16 cellular contexts compared by ENCODE assay signal in genomic region chr6:157226761-157227160, GRCh38.
DNase-seq lines count a peak whose midpoint lies in the region; ATAC-seq and TF ChIP-seq lines count a peak whose summit lies in the region.
"Had no signal": no experiment of that assay in that cellular context is flagged by ENCODE, and none has a peak within 500 bp of the region (broad histone marks: within the 10 kb centered on the region; RNA-seq: fewer than 3 reads in every experiment).

No MANE protein-coding gene starts in this region.

- H3K79me2 ChIP-seq in GM23338 (replicated peaks; ENCODE audit: insufficient read depth), result no peaks in the 10 kb centered on the region

- WGBS in psoas muscle, 3 donors, result 36 to 53% (median 38%) methylated on average over 4 of the region's 4 CpGs

- no peak overlapping the region for H2AFZ ChIP-seq in GM23338

- CTCF ChIA-PET in WTC11 (lab: Charles Lee) (interaction anchor here (0.6 to 1.9 kb wide), 6 partner anchors 9 to 88 kb away, joined by 3 to 15 read pairs (median 3); no protein-coding TSS in a partner anchor), A673 (lab: Charles Lee) (no interaction called here)
- CTCF ChIA-PET in CD8-positive, alpha-beta T cell (lab: Charles Lee), result no interaction called here

- H3K9me3 ChIP-seq in psoas muscle, result no peaks in the 10 kb centered on the region
- no peaks in the 10 kb centered on the region for H3K9me3 ChIP-seq in A673 (ENCODE audit: low read depth, low read length, poor library complexity, severe bottlenecking)
- H3K9me3 ChIP-seq in CD8-positive, alpha-beta T cell (ENCODE audit: low read length), result no peaks in the 10 kb centered on the region
- H3K9me3 ChIP-seq: body of pancreas, right lobe of liver had no signal

- H3K36me3 ChIP-seq in GM23338 (ENCODE audit: insufficient read depth) (no peaks in the 10 kb centered on the region), psoas muscle (ENCODE audit: insufficient read depth in 1 of 2, low read depth in 1 of 2) (no peaks in the 10 kb centered on the region), A673 (ENCODE audit: insufficient read depth, low read length, poor library complexity, severe bottlenecking) (no peaks in the 10 kb centered on the region)
- H3K36me3 ChIP-seq in CD8-positive, alpha-beta T cell (ENCODE audit: insufficient read depth, low read length), result no peaks in the 10 kb centered on the region
- H3K36me3 ChIP-seq: right lobe of liver had no signal

- H3K27me3 Mint-ChIP-seq in GM23338 (ENCODE audit: insufficient read depth, low read depth, poor library complexity) (peaks cover 28% of the 10 kb centered on the region), WTC11 (ENCODE audit: low read depth) (peaks cover 4% of the 10 kb centered on the region; the same call in 1 of the 2 replicates)
- peaks cover 10% of the 10 kb centered on the region for H3K27me3 Mint-ChIP-seq in CD8-positive, alpha-beta T cell (ENCODE audit: low read depth)
- H3K27me3 Mint-ChIP-seq: activated T-helper 17 cell treated with anti-CD3 and anti-CD28 coated beads, Interleukin-2, amount 50 U/mL, for 72 hours had no signal

- H3K27me3 ChIP-seq in GM23338 (ENCODE audit: insufficient read depth) (no peaks in the 10 kb centered on the region), psoas muscle (ENCODE audit: insufficient read depth in 3 of 3, low read length in 2 of 3) (no peaks in the 10 kb centered on the region), A673 (replicated peaks; ENCODE audit: insufficient read depth, low read depth, low read length, poor library complexity) (no peaks in the 10 kb centered on the region)
- H3K27me3 ChIP-seq in CD8-positive, alpha-beta T cell (ENCODE audit: insufficient read depth, low read length), result no peaks in the 10 kb centered on the region
- H3K27me3 ChIP-seq: body of pancreas, right lobe of liver had no signal

- intact Hi-C loops in psoas muscle (cut with DNase I), result no loop called here
- intact Hi-C loops in A673 (cut with micrococcal nuclease; ENCODE audit: unreplicated experiment), result no loop called here
- intact Hi-C loops in CD8-positive, alpha-beta T cell (cut with DNase I, micrococcal nuclease), result no loop called here

- no TSS peak for BruUV-seq in A673 (replicated peaks; lab: Mats Ljungman, UMichigan)

- no peaks in the 10 kb centered on the region for H4K20me1 ChIP-seq in GM23338 (replicated peaks; ENCODE audit: insufficient read depth)

- H3K9me3 Mint-ChIP-seq in GM23338, result no peaks in the 10 kb centered on the region
- H3K9me3 Mint-ChIP-seq in WTC11, result no peaks in the 10 kb centered on the region
- no peaks in the 10 kb centered on the region for H3K9me3 Mint-ChIP-seq in CD8-positive, alpha-beta T cell
- H3K9me3 Mint-ChIP-seq: activated T-helper 17 cell treated with anti-CD3 and anti-CD28 coated beads, Interleukin-2, amount 50 U/mL, for 72 hours; natural killer cell had no signal

- H3K27ac Mint-ChIP-seq in GM23338 (no peak overlapping the region), WTC11 (peak overlapping the region; percentile 44; the same call in 1 of the 2 replicates)
- H3K27ac Mint-ChIP-seq in CD8-positive, alpha-beta T cell, result no peak overlapping the region
- H3K27ac Mint-ChIP-seq: activated T-helper 17 cell treated with anti-CD3 and anti-CD28 coated beads, Interleukin-2, amount 50 U/mL, for 72 hours; natural killer cell had no signal

- no peaks in the 10 kb centered on the region for H3K9me2 ChIP-seq in GM23338 (ENCODE audit: insufficient read depth)

- DNase-seq in GM23338 (ENCODE audit: low spot score) (no peak), WTC11 (ENCODE audit: low spot score) (no peak), fibroblast of villous mesenchyme (ENCODE audit: low read depth) (peak; percentile 61), psoas muscle (no peak), A673 (ENCODE audit: low spot score) (no peak), RKO (ENCODE audit: low spot score) (no peak)
- DNase-seq in CD8-positive, alpha-beta T cell, result no peak
- DNase-seq: natural killer cell; NCI-H1048; NCI-H2171; right lobe of liver; SHP77; stimulated activated CD4-positive, alpha-beta T cell treated with anti-CD3 and anti-CD28 coated beads, Interleukin-4, amount 100 ng/mL, for 24 hours had no signal

- H3K4me1 ChIP-seq in GM23338 (ENCODE audit: insufficient read depth) (0 out of 2 replicates have a peak, but pooled peaks cover 3% of the 10 kb centered on the region), psoas muscle (peaks cover 21% of the 10 kb centered on the region), A673 (ENCODE audit: insufficient read depth, low read length, poor library complexity, severe bottlenecking) (no peaks in the 10 kb centered on the region)
- H3K4me1 ChIP-seq in CD8-positive, alpha-beta T cell (ENCODE audit: insufficient read depth, low read length), result peaks cover 31% of the 10 kb centered on the region
- H3K4me1 ChIP-seq: right lobe of liver had no signal

- no peaks in the 10 kb centered on the region for H3K36me3 Mint-ChIP-seq in GM23338 (ENCODE audit: low read depth)
- H3K36me3 Mint-ChIP-seq in WTC11, result no peaks in the 10 kb centered on the region
- no peaks in the 10 kb centered on the region for H3K36me3 Mint-ChIP-seq in CD8-positive, alpha-beta T cell
- H3K36me3 Mint-ChIP-seq: natural killer cell had no signal

- TF ChIP-seq CTCF in GM23338 (conservative IDR thresholded peaks at IDR 0.05; ENCODE audit: low read depth in 2 of 2) (no peak), WTC11 (IDR thresholded peaks at IDR 0.05) (no peak), fibroblast of villous mesenchyme (IDR thresholded peaks at IDR 0.05; ENCODE audit: insufficient read depth, low read depth, low read length) (no peak), psoas muscle (IDR thresholded peaks at IDR 0.05) (no peak), A673 (conservative IDR thresholded peaks at IDR 0.05; ENCODE audit: low read depth, low read length) (no peak)
- no peak for TF ChIP-seq CTCF in CD8-positive, alpha-beta T cell (IDR thresholded peaks at IDR 0.05)

- H3K4me2 ChIP-seq in GM23338, result no peak overlapping the region

- peaks cover 18% of the 10 kb centered on the region; the same call in 1 of the 2 replicates for H3F3A ChIP-seq in GM23338 (replicated peaks; ENCODE audit: low read depth)

- POLR2A ChIA-PET in WTC11 (lab: Charles Lee) (no interaction called here), A673 (lab: Charles Lee; ENCODE audit: low non-redundant PET) (no interaction called here)
- POLR2A ChIA-PET in CD8-positive, alpha-beta T cell (lab: Charles Lee), result no interaction called here

- H3K4me3 Mint-ChIP-seq in GM23338 (no peak overlapping the region), WTC11 (no peak overlapping the region)
- no peak overlapping the region for H3K4me3 Mint-ChIP-seq in CD8-positive, alpha-beta T cell
- H3K4me3 Mint-ChIP-seq: activated T-helper 17 cell treated with anti-CD3 and anti-CD28 coated beads, Interleukin-2, amount 50 U/mL, for 72 hours; natural killer cell had no signal

- peaks cover 34% of the 10 kb centered on the region for H3K4me1 Mint-ChIP-seq in GM23338
- peaks cover 25% of the 10 kb centered on the region for H3K4me1 Mint-ChIP-seq in WTC11
- peaks cover 25% of the 10 kb centered on the region for H3K4me1 Mint-ChIP-seq in CD8-positive, alpha-beta T cell (ENCODE audit: low read depth)

- ATAC-seq in GM23338, result no peak
- no peak for ATAC-seq in WTC11
- ATAC-seq in psoas muscle, result peak in 1 of 4 donors; percentile 15
- no peak for ATAC-seq in CD8-positive, alpha-beta T cell
- ATAC-seq in GM18861 (IDR thresholded peaks at IDR 0.05; ENCODE audit: unreplicated experiment), result no peak
- ATAC-seq: activated T-helper 17 cell treated with anti-CD3 and anti-CD28 coated beads, Interleukin-2, amount 50 U/mL, for 72 hours; natural killer cell had no signal

- H3K4me3 ChIP-seq in GM23338 (no peak overlapping the region), fibroblast of villous mesenchyme (ENCODE audit: low read depth, low read length) (no peak overlapping the region), psoas muscle (no peak overlapping the region), A673 (ENCODE audit: low read depth, low read length, poor library complexity, severe bottlenecking) (no peak overlapping the region)
- no peak overlapping the region for H3K4me3 ChIP-seq in CD8-positive, alpha-beta T cell (ENCODE audit: low read depth, low read length)
- H3K4me3 ChIP-seq: body of pancreas, right lobe of liver had no signal

- 0 out of 2 replicates have a peak overlapping the region, but pooled peaks have one; percentile 32 for H3K27ac ChIP-seq in GM23338 (ENCODE audit: low read depth)
- peak overlapping the region; percentile 39 for H3K27ac ChIP-seq in psoas muscle
- no peak overlapping the region for H3K27ac ChIP-seq in A673 (ENCODE audit: low read depth, low read length, poor library complexity, severe bottlenecking)
- H3K27ac ChIP-seq in CD8-positive, alpha-beta T cell (ENCODE audit: low read depth, low read length), result no peak overlapping the region

TF ChIP-seq in GM23338, 12 proteins besides CTCF, POLR2A, EP300 and RAD21 (continues in another document):
- TF ChIP-seq ZNF331 (CRISPR knock-in tag; IDR thresholded peaks at IDR 0.05; ENCODE audit: low read depth), result no peak
- TF ChIP-seq CREB1 (CRISPR knock-in tag; IDR thresholded peaks at IDR 0.05; ENCODE audit: low read depth), result no peak
- no peak for TF ChIP-seq EZH2 (IDR thresholded peaks at IDR 0.05; ENCODE audit: low read depth, unreplicated experiment)
- TF ChIP-seq JUNB (IDR thresholded peaks at IDR 0.05; ENCODE audit: unreplicated experiment), result no peak
- TF ChIP-seq ZNF114 (CRISPR knock-in tag; IDR thresholded peaks at IDR 0.05), result no peak

TF ChIP-seq in WTC11, 78 proteins besides CTCF, POLR2A, EP300 and RAD21 (continues in another document):
- no peak for TF ChIP-seq FOXJ3 (CRISPR knock-in tag; IDR thresholded peaks at IDR 0.05; ENCODE audit: borderline replicate concordance)
- TF ChIP-seq E2F4 (CRISPR knock-in tag; IDR thresholded peaks at IDR 0.05; ENCODE audit: borderline replicate concordance, low read depth), result no peak
- TF ChIP-seq ETV6 (CRISPR knock-in tag; IDR thresholded peaks at IDR 0.05), result no peak
- no peak for TF ChIP-seq CREB1 (CRISPR knock-in tag; IDR thresholded peaks at IDR 0.05)
- no peak for TF ChIP-seq RORB (CRISPR knock-in tag; IDR thresholded peaks at IDR 0.05)
- no peak for TF ChIP-seq GRHL2 (CRISPR knock-in tag; IDR thresholded peaks at IDR 0.05; ENCODE audit: insufficient replicate concordance, severe bottlenecking)

Comparison
In these comparisons a context has a peak if more than half of its experiments do, and no peak if none do; other contexts are left out.
1. H3K27ac ChIP-seq: peak in GM23338 (single experiment) and psoas muscle (single experiment); none in A673 (single experiment) and CD8-positive, alpha-beta T cell (single experiment).